21 cellular contexts compared by ENCODE assay signal in genomic region chr7:40098810-40099209, GRCh38. TPM values are rescaled to one million over a fixed set of nuclear protein-coding genes. Genes with fewer than 3 reads are reported as not detected.
DNase-seq lines count a peak whose midpoint lies in the region; ATAC-seq, FAIRE-seq and TF ChIP-seq lines count a peak whose summit lies in the region.
"Had no signal": no experiment of that assay in that cellular context is flagged by ENCODE, and none has a peak within 500 bp of the region (broad histone marks: within the 10 kb centered on the region; RNA-seq: fewer than 3 reads in every experiment).

No MANE protein-coding gene starts in this region.

- no peak for ATAC-seq in right lobe of liver
- ATAC-seq in GM21360 (IDR thresholded peaks at IDR 0.05; ENCODE audit: unreplicated experiment) = no peak
- ATAC-seq: A549 had no signal

- H3K36me3 ChIP-seq in right lobe of liver (peaks cover 0 to 6% (median 3%) of the 10 kb centered on the region in 4 donors), BE2C (peaks cover 13% of the 10 kb centered on the region)

- H3K27ac Mint-ChIP-seq in immature natural killer cell = no peak overlapping the region
- H3K27ac Mint-ChIP-seq: CD4-positive, alpha-beta memory T cell had no signal

- H3K4me3 ChIP-seq in right lobe of liver = no peak overlapping the region
- H3K4me3 ChIP-seq in BE2C (ENCODE audit: low read depth, low read length) = no peak overlapping the region
- H3K4me3 ChIP-seq: A549, GM23248 had no signal

- H3K36me3 Mint-ChIP-seq in immature natural killer cell = peaks cover 0 to 21% (median 13%) of the 10 kb centered on the region in 3 donors

- H3K27me3 Mint-ChIP-seq in immature natural killer cell (ENCODE audit: low read depth in 3 of 3) = peaks cover 0 to 1% (median 0%) of the 10 kb centered on the region in 3 donors
- H3K27me3 Mint-ChIP-seq: CD4-positive, alpha-beta memory T cell had no signal

- H3K4me3 Mint-ChIP-seq in immature natural killer cell = no peak overlapping the region
- H3K4me3 Mint-ChIP-seq: CD4-positive, alpha-beta memory T cell had no signal

- H3K27me3 ChIP-seq in right lobe of liver (no peaks in the 10 kb centered on the region), BE2C (no peaks in the 10 kb centered on the region)

- peak overlapping the region; percentile 10; the same call in 1 of the 2 replicates for H3K27ac ChIP-seq in VCaP
- peak overlapping the region in 2 of 3 donors; percentile 82 to 90 for H3K27ac ChIP-seq in right lobe of liver
- H3K27ac ChIP-seq: 22Rv1, A549, GM23248 had no signal

- peaks cover 3 to 10% of the 10 kb centered on the region in 2 donors for H3K4me1 Mint-ChIP-seq in immature natural killer cell

- peak; percentile 40 for FAIRE-seq in A204.1 (lab: Jason Lieb, UNC)
- FAIRE-seq: A549, GM12892, H1 had no signal

- TF ChIP-seq POLR2A in right lobe of liver (IDR thresholded peaks at IDR 0.05) = no peak

- DNase-seq in right lobe of liver (no peak), BE2C (no peak), immature natural killer cell (no peak)
- DNase-seq: ACHN; AML-193; C1 segment of cervical spinal cord; Calu3; CD4-positive, alpha-beta memory T cell; COR-L47; DMS53; DMS79 treated with DMSO at 0.1 percent for 48 hours; GM23248; H7; HCEC 1CT had no signal

- peaks cover 0 to 60% (median 18%) of the 10 kb centered on the region in 4 donors for H3K4me1 ChIP-seq in right lobe of liver
- H3K4me1 ChIP-seq in BE2C = no peaks in the 10 kb centered on the region
- H3K4me1 ChIP-seq: A549 had no signal

- TF ChIP-seq CTCF in VCaP (conservative IDR thresholded peaks at IDR 0.05) (no peak), right lobe of liver (IDR thresholded peaks at IDR 0.05) (no peak), BE2C (IDR thresholded peaks at IDR 0.05; ENCODE audit: low read depth, low read length) (no peak)

- intact Hi-C loops in right lobe of liver (cut with DNase I) = no loop called here

- H3K9me3 Mint-ChIP-seq in immature natural killer cell = no peaks in the 10 kb centered on the region
- H3K9me3 Mint-ChIP-seq: CD4-positive, alpha-beta memory T cell had no signal

- H3K9me3 ChIP-seq in right lobe of liver (no peaks in the 10 kb centered on the region), BE2C (no peaks in the 10 kb centered on the region)
- H3K9me3 ChIP-seq: A549 had no signal

RNA-seq across cellular contexts. Expression of gene MPLKIP, which starts 35.6 kb away (rescaled TPM):
- total RNA-seq in right lobe of liver = 10 to 100 TPM; 18.4 to 59.9 (median 38.9) TPM
- polyA plus RNA-seq in BE2C (2012; ENCODE audit: insufficient read depth, insufficient read length, low read depth) = 66.6 TPM
- 10 to 100 TPM; 60.8 to 83.4 (median 65.0) TPM for polyA plus RNA-seq in immature natural killer cell

RNA-seq across cellular contexts. Expression of gene SUGCT, which starts 36.0 kb away (rescaled TPM):
- total RNA-seq in right lobe of liver = 10 to 100 TPM; 10.1 to 21.0 (median 14.2) TPM
- 10.5 TPM for polyA plus RNA-seq in BE2C (2012; ENCODE audit: insufficient read depth, insufficient read length, low read depth)
- under 1 TPM in 1 of 3 donors, not detected in 2; 0.28 TPM for polyA plus RNA-seq in immature natural killer cell
